In the genomic region with DNA sequence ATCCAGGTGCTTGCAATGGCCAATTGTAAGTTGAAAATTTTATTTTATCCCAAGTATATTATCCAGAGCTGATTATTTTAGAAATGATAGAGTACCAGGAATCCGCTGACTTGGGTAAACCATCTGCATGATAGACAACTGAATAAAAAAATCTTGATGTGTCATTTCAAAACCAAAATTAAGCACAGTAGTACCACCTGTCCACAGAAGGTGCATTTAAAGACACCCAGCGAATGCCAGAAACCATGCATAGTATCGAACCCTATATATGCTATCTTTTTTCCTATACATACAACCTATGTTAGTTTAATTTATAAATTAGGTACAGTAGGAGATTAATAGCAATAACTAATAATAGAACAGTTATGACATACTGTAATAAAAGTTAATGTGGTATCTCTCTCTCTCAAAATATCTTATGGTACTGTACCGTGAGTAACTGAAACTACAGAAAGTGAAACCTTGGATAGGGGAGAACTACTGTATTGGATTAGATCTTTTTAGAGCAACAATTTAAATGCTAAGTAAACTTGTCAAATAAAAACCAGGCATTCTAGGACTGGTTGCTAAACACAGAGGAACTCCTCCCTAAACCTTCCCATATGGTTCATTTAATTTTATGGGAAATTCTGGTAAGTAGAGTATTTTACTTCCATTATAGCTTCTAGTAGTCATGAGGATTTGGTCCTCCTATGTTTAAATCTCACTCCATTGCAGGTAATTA, we compare ENCODE assay signal across 11 cellular contexts. TPM values are rescaled to one million over a fixed set of nuclear protein-coding genes. Genes with fewer than 3 reads are reported as not detected.
DNase-seq lines count a peak whose midpoint lies in the region; ATAC-seq and TF ChIP-seq lines count a peak whose summit lies in the region.
"Had no signal": no experiment of that assay in that cellular context is flagged by ENCODE, and none has a peak within 500 bp of the region (broad histone marks: within the 10 kb centered on the region; RNA-seq: fewer than 3 reads in every experiment).

No MANE protein-coding gene starts in this region.

- H3K36me3 Mint-ChIP-seq in CD4-positive, alpha-beta memory T cell = no peaks in the 10 kb centered on the region

- H3K27me3 Mint-ChIP-seq in CD4-positive, alpha-beta memory T cell = no peaks in the 10 kb centered on the region

- ATAC-seq in GM18909 (IDR thresholded peaks at IDR 0.05; ENCODE audit: poor library complexity, unreplicated experiment) = peak; percentile 46
- ATAC-seq in right lobe of liver = no peak

- 72% methylated on average over 4 of the region's 4 CpGs for WGBS in right lobe of liver (ENCODE audit: insufficient coverage, low coverage, low lambda C conversion rate, missing lambda C conversion rate)

- H3K27ac ChIP-seq in CD4-positive, alpha-beta memory T cell (ENCODE audit: low read depth, low read length) = peak overlapping the region; percentile 44
- H3K27ac ChIP-seq in KOPT-K1 (ENCODE audit: low read depth, low read length, poor library complexity, severe bottlenecking) (peak overlapping the region; percentile 50), right lobe of liver (no peak overlapping the region)

- DNase-seq in CD4-positive, alpha-beta memory T cell = peak in 2 of 5 donors; percentile 8 to 25
- DNase-seq in fibroblast of the aortic adventitia (ENCODE audit: low read depth) (peak; percentile 43), HuH-7.5 (ENCODE audit: low spot score) (no peak), NCI-H82 (lab: John Stamatoyannopoulos, UW) (no peak), UCSD-AML1 (lab: John Stamatoyannopoulos, UW; ENCODE audit: unreplicated experiment) (no peak), right lobe of liver (no peak)
- DNase-seq: DMS53, NCI-H1694 treated with DMSO at 0.1 percent for 48 hours, Right ventricle myocardium superior had no signal

- intact Hi-C loops in CD4-positive, alpha-beta memory T cell (cut with micrococcal nuclease) = no loop called here
- intact Hi-C loops in right lobe of liver (cut with DNase I) = no loop called here

- no peaks in the 10 kb centered on the region for H3K36me3 ChIP-seq in CD4-positive, alpha-beta memory T cell (ENCODE audit: insufficient read depth, low read length)
- H3K36me3 ChIP-seq in KOPT-K1 (ENCODE audit: insufficient read depth, low read length) (peaks cover 63% of the 10 kb centered on the region), right lobe of liver (no peaks in the 10 kb centered on the region)

- H3K27ac Mint-ChIP-seq in CD4-positive, alpha-beta memory T cell = peak overlapping the region; percentile 1 to 88 (median 68)

- H3K9me3 Mint-ChIP-seq in CD4-positive, alpha-beta memory T cell = no peaks in the 10 kb centered on the region

- TF ChIP-seq CTCF in fibroblast of the aortic adventitia (IDR thresholded peaks at IDR 0.05; ENCODE audit: insufficient read depth, low read length) = no peak
- TF ChIP-seq CTCF in right lobe of liver (IDR thresholded peaks at IDR 0.05) = no peak

- CTCF ChIA-PET in CD4-positive, alpha-beta memory T cell (lab: Charles Lee; ENCODE audit: partially characterized antibody) = no interaction called here

- no peaks in the 10 kb centered on the region for H3K9me3 ChIP-seq in CD4-positive, alpha-beta memory T cell (ENCODE audit: control insufficient read depth in 1 of 2, low read length in 2 of 2)
- H3K9me3 ChIP-seq in KOPT-K1 (ENCODE audit: insufficient read depth, low read length, poor library complexity, severe bottlenecking) (no peaks in the 10 kb centered on the region), right lobe of liver (no peaks in the 10 kb centered on the region)

- peak overlapping the region; percentile 45 to 62 for H3K4me3 ChIP-seq in CD4-positive, alpha-beta memory T cell (ENCODE audit: low read length in 2 of 2)
- H3K4me3 ChIP-seq in fibroblast of the aortic adventitia (ENCODE audit: low read depth, low read length) = peak overlapping the region; percentile 44
- no peak overlapping the region for H3K4me3 ChIP-seq in right lobe of liver

- peak overlapping the region; percentile 65 to 89 (median 82) for H3K4me3 Mint-ChIP-seq in CD4-positive, alpha-beta memory T cell

- H3K4me1 Mint-ChIP-seq in CD4-positive, alpha-beta memory T cell = peaks cover 44 to 76% (median 51%) of the 10 kb centered on the region in 4 donors

- POLR2A ChIA-PET in CD4-positive, alpha-beta memory T cell (lab: Charles Lee; ENCODE audit: partially characterized antibody) = interaction anchor here (1.3 to 1.8 kb wide), 2 partner anchors 9 to 126 kb away, joined by 3 to 12 read pairs; partner anchors contain the start of gene AGA

- TF ChIP-seq POLR2A in right lobe of liver (IDR thresholded peaks at IDR 0.05) = no peak

- H3K27me3 ChIP-seq in CD4-positive, alpha-beta memory T cell (ENCODE audit: insufficient read depth, low read length) = no peaks in the 10 kb centered on the region
- H3K27me3 ChIP-seq in right lobe of liver = no peaks in the 10 kb centered on the region

- peaks cover 64% of the 10 kb centered on the region for H3K4me1 ChIP-seq in CD4-positive, alpha-beta memory T cell (ENCODE audit: insufficient read depth, low read length)
- no peaks in the 10 kb centered on the region for H3K4me1 ChIP-seq in right lobe of liver

RNA-seq across cellular contexts. Expression of gene NEIL3, which starts 6.3 kb away (rescaled TPM):
- under 1 TPM; 0.15 to 0.17 TPM for total RNA-seq in CD4-positive, alpha-beta memory T cell
- under 1 TPM in 1 of 2 donors, not detected in 1; 0.10 TPM for polyA plus RNA-seq in CD4-positive, alpha-beta memory T cell
- total RNA-seq in fibroblast of the aortic adventitia (ENCODE audit: low replicate concordance) = 3.7 and 20.8 TPM in 2 replicates
- 1 to 10 TPM in 1 of 6 experiments, under 1 TPM in 3, not detected in 2; 0.13 to 2.3 (median 0.63) TPM for total RNA-seq in right lobe of liver
- total RNA-seq: Right ventricle myocardium superior had no signal

Comparison
In these comparisons a context has a peak if more than half of its experiments do, and no peak if none do; other contexts are left out.
1. H3K27ac ChIP-seq: peak in CD4-positive, alpha-beta memory T cell (single experiment) and KOPT-K1 (single experiment); none in right lobe of liver (0 of 3).
2. H3K4me3 ChIP-seq: peak in CD4-positive, alpha-beta memory T cell (2 of 2) and fibroblast of the aortic adventitia (single experiment); none in right lobe of liver (0 of 3).